ENCODE assay signal across 8 cellular contexts in genomic region chr5:133967124-133967523, GRCh38. TPM values are rescaled to one million over a fixed set of nuclear protein-coding genes. Genes with fewer than 3 reads are reported as not detected.
DNase-seq lines count a peak whose midpoint lies in the region; ATAC-seq, FAIRE-seq and TF ChIP-seq lines count a peak whose summit lies in the region.

No MANE protein-coding gene starts in this region.

- H3K4me3 Mint-ChIP-seq in T-helper 2 cell treated with Interferon-gamma antibody and Interleukin-4, amounts not matched to agents 5 μg/mL and 100 μg/mL, for 36 hours, result peak overlapping the region; percentile 97
- H3K4me3 Mint-ChIP-seq in activated naive CD8-positive, alpha-beta T cell treated with anti-CD3 and anti-CD28 coated beads, Interleukin-2, amount 10 ng/mL, durations not matched to agents 7 days and 5 days, result peak overlapping the region; percentile 95

- no peak overlapping the region for H3K27ac Mint-ChIP-seq in T-helper 2 cell treated with Interferon-gamma antibody and Interleukin-4, amounts not matched to agents 5 μg/mL and 100 μg/mL, for 36 hours
- H3K27ac Mint-ChIP-seq in activated naive CD8-positive, alpha-beta T cell treated with anti-CD3 and anti-CD28 coated beads, Interleukin-2, amount 10 ng/mL, durations not matched to agents 7 days and 5 days, result no peak overlapping the region

- H3K9ac ChIP-seq in iPS-20b (ENCODE audit: low read depth, low read length), result peak overlapping the region; percentile 90

- H3K4me1 ChIP-seq in iPS-20b (ENCODE audit: insufficient read depth, low read length), result peaks cover 4% of the 10 kb centered on the region; the same call in 1 of the 2 replicates
- H3K4me1 ChIP-seq in stomach, result peaks cover 26 to 62% (median 36%) of the 10 kb centered on the region in 4 donors
- H3K4me1 ChIP-seq in mucosa of descending colon (ENCODE audit: low read depth), result peaks cover 3% of the 10 kb centered on the region

- peak overlapping the region; percentile 92 for H3K4me3 ChIP-seq in iPS-20b (ENCODE audit: low read length)
- H3K4me3 ChIP-seq in stomach, result peak overlapping the region in 3 of 4 donors; percentile 91 to 94 (median 92)
- H3K4me3 ChIP-seq in mucosa of descending colon, result no peak overlapping the region

- no peak for ATAC-seq in activated naive CD8-positive, alpha-beta T cell treated with anti-CD3 and anti-CD28 coated beads, Interleukin-2, amount 10 ng/mL, durations not matched to agents 7 days and 5 days (ENCODE audit: low read depth)
- no peak for ATAC-seq in mucosa of descending colon

- DNase-seq in T-helper 2 cell treated with Interferon-gamma antibody and Interleukin-4, amounts not matched to agents 5 μg/mL and 100 μg/mL, for 36 hours (ENCODE audit: low spot score), result no peak
- DNase-seq in T-helper 2 cell (no peak), stomach (no peak), GM19239 (ENCODE audit: insufficient read length, low spot score) (no peak), MV-4-11 (lab: John Stamatoyannopoulos, UW) (no peak), mucosa of descending colon (no peak)
- no peak for DNase-seq in activated naive CD8-positive, alpha-beta T cell treated with anti-CD3 and anti-CD28 coated beads, Interleukin-2, amount 10 ng/mL, durations not matched to agents 7 days and 5 days

- H3K27me3 ChIP-seq in iPS-20b (ENCODE audit: insufficient read depth, low read length), result no peaks in the 10 kb centered on the region
- no peaks in the 10 kb centered on the region for H3K27me3 ChIP-seq in stomach

- intact Hi-C loops in stomach (cut with DNase I; ENCODE audit: low total_unique reads), result no loop called here
- intact Hi-C loops in mucosa of descending colon (cut with DNase I, micrococcal nuclease), result no loop called here

- H3K9me3 ChIP-seq in iPS-20b (ENCODE audit: insufficient read depth, low read depth, low read length) (no peaks in the 10 kb centered on the region), stomach (no peaks in the 10 kb centered on the region), mucosa of descending colon (peaks cover 2% of the 10 kb centered on the region)

- POLR2A ChIA-PET in activated naive CD8-positive, alpha-beta T cell treated with anti-CD3 and anti-CD28 coated beads, Interleukin-2, amount 10 ng/mL, durations not matched to agents 7 days and 5 days (lab: Charles Lee), result no interaction called here

- TF ChIP-seq CTCF in stomach (IDR thresholded peaks at IDR 0.05), result no peak
- no peak for TF ChIP-seq CTCF in mucosa of descending colon (IDR thresholded peaks at IDR 0.05)

- TF ChIP-seq POLR2A in stomach (IDR thresholded peaks at IDR 0.05), result no peak

- TF ChIP-seq EP300 in stomach (IDR thresholded peaks at IDR 0.05), result no peak

- peaks cover 6% of the 10 kb centered on the region for H3K9me3 Mint-ChIP-seq in T-helper 2 cell treated with Interferon-gamma antibody and Interleukin-4, amounts not matched to agents 5 μg/mL and 100 μg/mL, for 36 hours
- no peaks in the 10 kb centered on the region for H3K9me3 Mint-ChIP-seq in activated naive CD8-positive, alpha-beta T cell treated with anti-CD3 and anti-CD28 coated beads, Interleukin-2, amount 10 ng/mL, durations not matched to agents 7 days and 5 days

- WGBS in stomach, 5 donors, result 42 to 62% (median 56%) methylated on average over 5 of the region's 5 CpGs

- H3K27ac ChIP-seq in iPS-20b (ENCODE audit: low read length), result peak overlapping the region; percentile 82
- peak overlapping the region in 4 of 5 donors; percentile 92 to 96 (median 94) for H3K27ac ChIP-seq in stomach

- peaks cover 43% of the 10 kb centered on the region for H3K4me1 Mint-ChIP-seq in T-helper 2 cell treated with Interferon-gamma antibody and Interleukin-4, amounts not matched to agents 5 μg/mL and 100 μg/mL, for 36 hours (ENCODE audit: low read depth)
- H3K4me1 Mint-ChIP-seq in activated naive CD8-positive, alpha-beta T cell treated with anti-CD3 and anti-CD28 coated beads, Interleukin-2, amount 10 ng/mL, durations not matched to agents 7 days and 5 days, result peaks cover 43% of the 10 kb centered on the region

- H3K36me3 ChIP-seq in iPS-20b (ENCODE audit: insufficient read depth, low read depth, low read length) (peaks cover 9% of the 10 kb centered on the region; the same call in 1 of the 2 replicates), stomach (peaks cover 4 to 23% (median 15%) of the 10 kb centered on the region in 4 donors), mucosa of descending colon (ENCODE audit: low read depth) (no peaks in the 10 kb centered on the region)

- no peak for FAIRE-seq in GM19239 (lab: Jason Lieb, UNC)

- H3K27me3 Mint-ChIP-seq in T-helper 2 cell treated with Interferon-gamma antibody and Interleukin-4, amounts not matched to agents 5 μg/mL and 100 μg/mL, for 36 hours (ENCODE audit: low read depth), result no peaks in the 10 kb centered on the region
- H3K27me3 Mint-ChIP-seq in activated naive CD8-positive, alpha-beta T cell treated with anti-CD3 and anti-CD28 coated beads, Interleukin-2, amount 10 ng/mL, durations not matched to agents 7 days and 5 days, result no peaks in the 10 kb centered on the region

- peaks cover 37% of the 10 kb centered on the region for H3K36me3 Mint-ChIP-seq in T-helper 2 cell treated with Interferon-gamma antibody and Interleukin-4, amounts not matched to agents 5 μg/mL and 100 μg/mL, for 36 hours (ENCODE audit: low read depth)
- peaks cover 29% of the 10 kb centered on the region for H3K36me3 Mint-ChIP-seq in activated naive CD8-positive, alpha-beta T cell treated with anti-CD3 and anti-CD28 coated beads, Interleukin-2, amount 10 ng/mL, durations not matched to agents 7 days and 5 days

RNA-seq across cellular contexts. Expression of gene C5orf15, which starts 1.3 kb away (rescaled TPM):
- total RNA-seq in activated naive CD8-positive, alpha-beta T cell treated with anti-CD3 and anti-CD28 coated beads, Interleukin-2, amount 10 ng/mL, durations not matched to agents 7 days and 5 days, result 10 to 100 TPM; 19.1 to 24.8 TPM
- total RNA-seq in stomach (10 to 100 TPM in 4 of 5 donors, 1 to 10 TPM in 1; 2.9 to 77.8 (median 31.2) TPM), mucosa of descending colon (10 to 100 TPM; 24.5 to 38.3 (median 26.8) TPM)
- 10 to 100 TPM; 16.9 to 18.2 (median 17.7) TPM for polyA plus RNA-seq in stomach

RNA-seq across cellular contexts. Expression of gene VDAC1, which starts 37.7 kb away (rescaled TPM):
- 100 to 1,000 TPM; 194 to 199 TPM for total RNA-seq in activated naive CD8-positive, alpha-beta T cell treated with anti-CD3 and anti-CD28 coated beads, Interleukin-2, amount 10 ng/mL, durations not matched to agents 7 days and 5 days
- total RNA-seq in stomach (100 to 1,000 TPM in 3 of 5 donors, 10 to 100 TPM in 2; 55.8 to 307 (median 125) TPM), mucosa of descending colon (100 to 1,000 TPM; 153 to 283 (median 246) TPM)
- polyA plus RNA-seq in stomach, result 100 to 1,000 TPM; 134 to 267 (median 183) TPM
